1 cellular context compared by ENCODE assay signal in the genomic region with DNA sequence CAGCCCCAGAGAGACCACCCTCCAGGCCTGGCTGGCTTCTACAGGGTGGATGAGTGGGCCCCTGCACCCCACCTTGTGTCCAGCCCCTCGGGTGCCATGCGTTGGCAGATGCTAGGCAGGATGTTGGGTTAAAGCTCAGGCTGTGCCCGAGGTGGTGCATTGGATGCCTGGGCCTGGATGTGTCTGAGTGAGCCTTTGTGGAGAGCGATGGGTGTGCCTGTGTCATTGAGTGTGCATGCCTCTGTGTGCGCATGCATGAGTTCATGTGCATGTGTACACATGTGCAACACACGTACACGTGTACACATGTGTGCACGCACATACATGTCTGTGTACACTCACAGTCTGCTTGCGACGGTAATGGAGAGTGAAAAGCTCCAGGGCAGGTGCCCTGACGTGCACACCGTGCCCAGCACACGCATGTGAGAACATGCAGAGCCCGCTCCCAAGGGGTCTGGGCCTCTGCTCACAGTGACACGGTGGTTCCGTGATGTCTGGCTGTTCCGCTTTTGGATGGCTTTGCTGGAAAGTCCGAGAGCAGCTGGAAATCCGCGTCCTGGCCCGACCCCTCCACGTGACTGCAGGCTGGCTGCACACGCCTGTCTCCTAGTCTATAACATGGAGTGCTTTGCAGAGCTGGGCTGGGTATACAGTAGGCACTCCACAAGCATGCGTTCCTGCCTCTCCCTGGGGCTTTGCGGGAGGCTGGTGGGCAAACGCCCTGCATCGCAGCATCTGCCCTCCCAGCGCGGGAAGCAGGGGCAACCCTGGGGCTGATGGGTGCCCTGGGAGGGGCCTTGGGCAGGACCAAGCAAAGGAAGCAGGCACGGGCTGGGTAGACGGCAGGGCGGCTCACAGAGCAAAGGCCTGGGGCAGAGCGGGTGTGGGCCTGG.
TF ChIP-seq lines count a peak whose summit lies in the region.

No MANE protein-coding gene starts in this region.

TF ChIP-seq in GM23338, 12 proteins besides CTCF, POLR2A, EP300 and RAD21 (continued from another document):
- TF ChIP-seq, protein P1, sequence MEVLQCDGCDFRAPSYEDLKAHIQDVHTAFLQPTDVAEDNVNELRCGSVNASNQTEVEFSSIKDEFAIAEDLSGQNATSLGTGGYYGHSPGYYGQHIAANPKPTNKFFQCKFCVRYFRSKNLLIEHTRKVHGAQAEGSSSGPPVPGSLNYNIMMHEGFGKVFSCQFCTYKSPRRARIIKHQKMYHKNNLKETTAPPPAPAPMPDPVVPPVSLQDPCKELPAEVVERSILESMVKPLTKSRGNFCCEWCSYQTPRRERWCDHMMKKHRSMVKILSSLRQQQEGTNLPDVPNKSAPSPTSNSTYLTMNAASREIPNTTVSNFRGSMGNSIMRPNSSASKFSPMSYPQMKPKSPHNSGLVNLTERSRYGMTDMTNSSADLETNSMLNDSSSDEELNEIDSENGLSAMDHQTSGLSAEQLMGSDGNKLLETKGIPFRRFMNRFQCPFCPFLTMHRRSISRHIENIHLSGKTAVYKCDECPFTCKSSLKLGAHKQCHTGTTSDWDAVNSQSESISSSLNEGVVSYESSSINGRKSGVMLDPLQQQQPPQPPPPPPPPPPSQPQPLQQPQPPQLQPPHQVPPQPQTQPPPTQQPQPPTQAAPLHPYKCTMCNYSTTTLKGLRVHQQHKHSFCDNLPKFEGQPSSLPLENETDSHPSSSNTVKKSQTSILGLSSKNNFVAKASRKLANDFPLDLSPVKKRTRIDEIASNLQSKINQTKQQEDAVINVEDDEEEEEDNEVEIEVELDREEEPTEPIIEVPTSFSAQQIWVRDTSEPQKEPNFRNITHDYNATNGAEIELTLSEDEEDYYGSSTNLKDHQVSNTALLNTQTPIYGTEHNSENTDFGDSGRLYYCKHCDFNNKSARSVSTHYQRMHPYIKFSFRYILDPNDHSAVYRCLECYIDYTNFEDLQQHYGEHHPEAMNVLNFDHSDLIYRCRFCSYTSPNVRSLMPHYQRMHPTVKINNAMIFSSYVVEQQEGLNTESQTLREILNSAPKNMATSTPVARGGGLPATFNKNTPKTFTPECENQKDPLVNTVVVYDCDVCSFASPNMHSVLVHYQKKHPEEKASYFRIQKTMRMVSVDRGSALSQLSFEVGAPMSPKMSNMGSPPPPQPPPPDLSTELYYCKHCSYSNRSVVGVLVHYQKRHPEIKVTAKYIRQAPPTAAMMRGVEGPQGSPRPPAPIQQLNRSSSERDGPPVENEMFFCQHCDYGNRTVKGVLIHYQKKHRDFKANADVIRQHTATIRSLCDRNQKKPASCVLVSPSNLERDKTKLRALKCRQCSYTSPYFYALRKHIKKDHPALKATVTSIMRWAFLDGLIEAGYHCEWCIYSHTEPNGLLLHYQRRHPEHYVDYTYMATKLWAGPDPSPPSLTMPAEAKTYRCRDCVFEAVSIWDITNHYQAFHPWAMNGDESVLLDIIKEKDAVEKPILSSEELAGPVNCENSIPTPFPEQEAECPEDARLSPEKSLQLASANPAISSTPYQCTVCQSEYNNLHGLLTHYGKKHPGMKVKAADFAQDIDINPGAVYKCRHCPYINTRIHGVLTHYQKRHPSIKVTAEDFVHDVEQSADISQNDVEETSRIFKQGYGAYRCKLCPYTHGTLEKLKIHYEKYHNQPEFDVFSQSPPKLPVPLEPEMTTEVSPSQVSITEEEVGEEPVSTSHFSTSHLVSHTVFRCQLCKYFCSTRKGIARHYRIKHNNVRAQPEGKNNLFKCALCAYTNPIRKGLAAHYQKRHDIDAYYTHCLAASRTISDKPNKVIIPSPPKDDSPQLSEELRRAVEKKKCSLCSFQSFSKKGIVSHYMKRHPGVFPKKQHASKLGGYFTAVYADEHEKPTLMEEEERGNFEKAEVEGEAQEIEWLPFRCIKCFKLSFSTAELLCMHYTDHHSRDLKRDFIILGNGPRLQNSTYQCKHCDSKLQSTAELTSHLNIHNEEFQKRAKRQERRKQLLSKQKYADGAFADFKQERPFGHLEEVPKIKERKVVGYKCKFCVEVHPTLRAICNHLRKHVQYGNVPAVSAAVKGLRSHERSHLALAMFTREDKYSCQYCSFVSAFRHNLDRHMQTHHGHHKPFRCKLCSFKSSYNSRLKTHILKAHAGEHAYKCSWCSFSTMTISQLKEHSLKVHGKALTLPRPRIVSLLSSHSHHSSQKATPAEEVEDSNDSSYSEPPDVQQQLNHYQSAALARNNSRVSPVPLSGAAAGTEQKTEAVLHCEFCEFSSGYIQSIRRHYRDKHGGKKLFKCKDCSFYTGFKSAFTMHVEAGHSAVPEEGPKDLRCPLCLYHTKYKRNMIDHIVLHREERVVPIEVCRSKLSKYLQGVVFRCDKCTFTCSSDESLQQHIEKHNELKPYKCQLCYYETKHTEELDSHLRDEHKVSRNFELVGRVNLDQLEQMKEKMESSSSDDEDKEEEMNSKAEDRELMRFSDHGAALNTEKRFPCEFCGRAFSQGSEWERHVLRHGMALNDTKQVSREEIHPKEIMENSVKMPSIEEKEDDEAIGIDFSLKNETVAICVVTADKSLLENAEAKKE (CRISPR knock-in tag; IDR thresholded peaks at IDR 0.05) = no peak
- TF ChIP-seq STAT1 (IDR thresholded peaks at IDR 0.05; ENCODE audit: unreplicated experiment) (no peak), EZH2 (IDR thresholded peaks at IDR 0.05; ENCODE audit: low read depth, unreplicated experiment) (no peak), ZNF331 (CRISPR knock-in tag; IDR thresholded peaks at IDR 0.05; ENCODE audit: low read depth) (no peak), JUNB (IDR thresholded peaks at IDR 0.05; ENCODE audit: unreplicated experiment) (no peak), CREB1 (CRISPR knock-in tag; IDR thresholded peaks at IDR 0.05; ENCODE audit: low read depth) (no peak), POLR2AphosphoS5 (IDR thresholded peaks at IDR 0.05; ENCODE audit: low read depth) (no peak), ZNF114 (CRISPR knock-in tag; IDR thresholded peaks at IDR 0.05) (no peak)
- TF ChIP-seq, protein P2, sequence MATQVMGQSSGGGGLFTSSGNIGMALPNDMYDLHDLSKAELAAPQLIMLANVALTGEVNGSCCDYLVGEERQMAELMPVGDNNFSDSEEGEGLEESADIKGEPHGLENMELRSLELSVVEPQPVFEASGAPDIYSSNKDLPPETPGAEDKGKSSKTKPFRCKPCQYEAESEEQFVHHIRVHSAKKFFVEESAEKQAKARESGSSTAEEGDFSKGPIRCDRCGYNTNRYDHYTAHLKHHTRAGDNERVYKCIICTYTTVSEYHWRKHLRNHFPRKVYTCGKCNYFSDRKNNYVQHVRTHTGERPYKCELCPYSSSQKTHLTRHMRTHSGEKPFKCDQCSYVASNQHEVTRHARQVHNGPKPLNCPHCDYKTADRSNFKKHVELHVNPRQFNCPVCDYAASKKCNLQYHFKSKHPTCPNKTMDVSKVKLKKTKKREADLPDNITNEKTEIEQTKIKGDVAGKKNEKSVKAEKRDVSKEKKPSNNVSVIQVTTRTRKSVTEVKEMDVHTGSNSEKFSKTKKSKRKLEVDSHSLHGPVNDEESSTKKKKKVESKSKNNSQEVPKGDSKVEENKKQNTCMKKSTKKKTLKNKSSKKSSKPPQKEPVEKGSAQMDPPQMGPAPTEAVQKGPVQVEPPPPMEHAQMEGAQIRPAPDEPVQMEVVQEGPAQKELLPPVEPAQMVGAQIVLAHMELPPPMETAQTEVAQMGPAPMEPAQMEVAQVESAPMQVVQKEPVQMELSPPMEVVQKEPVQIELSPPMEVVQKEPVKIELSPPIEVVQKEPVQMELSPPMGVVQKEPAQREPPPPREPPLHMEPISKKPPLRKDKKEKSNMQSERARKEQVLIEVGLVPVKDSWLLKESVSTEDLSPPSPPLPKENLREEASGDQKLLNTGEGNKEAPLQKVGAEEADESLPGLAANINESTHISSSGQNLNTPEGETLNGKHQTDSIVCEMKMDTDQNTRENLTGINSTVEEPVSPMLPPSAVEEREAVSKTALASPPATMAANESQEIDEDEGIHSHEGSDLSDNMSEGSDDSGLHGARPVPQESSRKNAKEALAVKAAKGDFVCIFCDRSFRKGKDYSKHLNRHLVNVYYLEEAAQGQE (IDR thresholded peaks at IDR 0.05; ENCODE audit: unreplicated experiment) = no peak
